1 cellular context compared by ENCODE assay signal in genomic region chr14:28759658-28760313, GRCh38.
TF ChIP-seq lines count a peak whose summit lies in the region.

No MANE protein-coding gene starts in this region.

TF ChIP-seq in H1, 55 proteins besides CTCF, POLR2A, EP300 and RAD21:
- no peak for TF ChIP-seq YY1 (IDR thresholded peaks at IDR 0.05; ENCODE audit: low read depth, low read length)
- peak; percentile 24 for TF ChIP-seq ASH2L (IDR thresholded peaks at IDR 0.05; ENCODE audit: low read length)
- no peak for TF ChIP-seq BACH1 (IDR thresholded peaks at IDR 0.05; ENCODE audit: low read length)
- peak; percentile 97 for TF ChIP-seq RNF2 (IDR thresholded peaks at IDR 0.05; ENCODE audit: borderline replicate concordance, low read depth, low read length, missing control alignments, poor library complexity, severe bottlenecking)
- TF ChIP-seq SP2 (IDR thresholded peaks at IDR 0.05; ENCODE audit: low read length) = 0 out of 2 replicates have a peak, but pooled peaks have one; percentile 15
- no peak for TF ChIP-seq RFX5 (IDR thresholded peaks at IDR 0.05; ENCODE audit: borderline replicate concordance, low read depth, low read length)
- TF ChIP-seq CTBP2 (IDR thresholded peaks at IDR 0.05; ENCODE audit: borderline replicate concordance, insufficient read depth, insufficient read length, low read length) = no peak
- TF ChIP-seq CEBPB (IDR thresholded peaks at IDR 0.05; ENCODE audit: low read depth, low read length) = no peak
- 0 out of 2 replicates have a peak, but pooled peaks have one; percentile 6 for TF ChIP-seq TCF12 (IDR thresholded peaks at IDR 0.05; ENCODE audit: low read depth, low read length)
- TF ChIP-seq POU5F1 (IDR thresholded peaks at IDR 0.05; ENCODE audit: low read depth, low read length) = no peak
- TF ChIP-seq CREB1 (IDR thresholded peaks at IDR 0.05) = no peak
- no peak for TF ChIP-seq TBP (IDR thresholded peaks at IDR 0.05; ENCODE audit: low read depth, low read length)
- no peak for TF ChIP-seq BCL11A (IDR thresholded peaks at IDR 0.05; ENCODE audit: low read depth in 2 of 2, low read length in 2 of 2)
- no peak for TF ChIP-seq TAF1 (IDR thresholded peaks at IDR 0.05; ENCODE audit: low read depth, low read length)
- peak; percentile 96 for TF ChIP-seq SUZ12 (IDR thresholded peaks at IDR 0.05; ENCODE audit: low read length)
- no peak for TF ChIP-seq KDM4A (IDR thresholded peaks at IDR 0.05; ENCODE audit: low read depth, low read length, severe bottlenecking)
- TF ChIP-seq E2F6 (IDR thresholded peaks at IDR 0.05) = no peak
- no peak for TF ChIP-seq JUN (IDR thresholded peaks at IDR 0.05; ENCODE audit: low read depth, low read length)
- TF ChIP-seq HDAC2 (IDR thresholded peaks at IDR 0.05; ENCODE audit: borderline replicate concordance in 1 of 2, low read depth in 2 of 2, low read length in 2 of 2) = no peak
- TF ChIP-seq CHD1 (IDR thresholded peaks at IDR 0.05; ENCODE audit: low read depth, low read length) = no peak
- no peak for TF ChIP-seq MAX (IDR thresholded peaks at IDR 0.05)
- no peak for TF ChIP-seq ATF3 (IDR thresholded peaks at IDR 0.05; ENCODE audit: insufficient read depth, low read depth, low read length)
- no peak for TF ChIP-seq SIRT6 (IDR thresholded peaks at IDR 0.05; ENCODE audit: low read length)
- no peak for TF ChIP-seq MAFK (IDR thresholded peaks at IDR 0.05; ENCODE audit: low read depth, low read length)
- no peak for TF ChIP-seq ZNF274 (IDR thresholded peaks at IDR 0.05; ENCODE audit: borderline replicate concordance, extremely low read depth, low read length)
- no peak for TF ChIP-seq SAP30 (IDR thresholded peaks at IDR 0.05; ENCODE audit: insufficient read depth, insufficient replicate concordance, low read length)
- TF ChIP-seq SIX5 (IDR thresholded peaks at IDR 0.05; ENCODE audit: low read depth, low read length) = no peak
- no peak for TF ChIP-seq SIN3A (conservative IDR thresholded peaks at IDR 0.05 in 1 of 2, IDR thresholded peaks at IDR 0.05 in 1 of 2; ENCODE audit: low read depth in 1 of 2, low read length in 2 of 2)
- TF ChIP-seq JUND (IDR thresholded peaks at IDR 0.05; ENCODE audit: low read length) = no peak
- no peak for TF ChIP-seq SRF (IDR thresholded peaks at IDR 0.05; ENCODE audit: low read depth, low read length)
- no peak; the same call in 1 of the 2 replicates for TF ChIP-seq EGR1 (IDR thresholded peaks at IDR 0.05; ENCODE audit: borderline replicate concordance, low read depth, low read length)
- TF ChIP-seq GTF2F1 (IDR thresholded peaks at IDR 0.05; ENCODE audit: borderline replicate concordance, low read depth, low read length) = no peak
- TF ChIP-seq EZH2 (IDR thresholded peaks at IDR 0.05; ENCODE audit: low read depth, low read length, severe bottlenecking) = peak; percentile 99
- TF ChIP-seq RBBP5 (IDR thresholded peaks at IDR 0.05; ENCODE audit: borderline replicate concordance, low read depth, low read length) = no peak
- TF ChIP-seq PHF8 (conservative IDR thresholded peaks at IDR 0.05; ENCODE audit: low read depth, low read length) = no peak
- no peak for TF ChIP-seq SP4 (IDR thresholded peaks at IDR 0.05; ENCODE audit: low read length)
- TF ChIP-seq USF2 (IDR thresholded peaks at IDR 0.05; ENCODE audit: low read length) = no peak
- 0 out of 2 replicates have a peak, but pooled peaks have one; percentile 0 for TF ChIP-seq SP1 (IDR thresholded peaks at IDR 0.05; ENCODE audit: low read depth, low read length)
- no peak for TF ChIP-seq POLR2AphosphoS5 (IDR thresholded peaks at IDR 0.05; ENCODE audit: low read depth, low read length)
- TF ChIP-seq NANOG (IDR thresholded peaks at IDR 0.05; ENCODE audit: insufficient read depth, low read depth, low read length, poor library complexity, severe bottlenecking) = no peak
- TF ChIP-seq CBX5 (IDR thresholded peaks at IDR 0.05; ENCODE audit: low read depth, low read length) = no peak
- no peak for TF ChIP-seq RXRA (IDR thresholded peaks at IDR 0.05; ENCODE audit: insufficient read depth, low read depth, low read length)
- no peak for TF ChIP-seq KDM5A (IDR thresholded peaks at IDR 0.05; ENCODE audit: low read length)
